ENCODE assay signal across 22 cellular contexts in genomic region chr5:2022436-2022835, GRCh38.
"Had no signal": no experiment of that assay in that cellular context is flagged by ENCODE, and none has a peak within 500 bp of the region (broad histone marks: within the 10 kb centered on the region; RNA-seq: fewer than 3 reads in every experiment).

No MANE protein-coding gene starts in this region.

- H3K36me3 Mint-ChIP-seq: IgD-negative memory B cell had no signal

- H3K4me2 ChIP-seq: KMS-11 had no signal

- H3K36me3 ChIP-seq: SJSA1 had no signal

- H3K27ac ChIP-seq: KMS-11, SJSA1, SK-N-MC had no signal

- H3K4me3 ChIP-seq: K562, SJSA1, SK-N-MC had no signal

- ATAC-seq: K562 had no signal

- H3K4me1 ChIP-seq: SJSA1 had no signal

- H3K4me1 Mint-ChIP-seq: IgD-negative memory B cell had no signal

- H3K9me3 ChIP-seq: SJSA1 had no signal

- H3K9ac ChIP-seq: KMS-11 had no signal

- H3K27ac Mint-ChIP-seq: IgD-negative memory B cell had no signal

- DNase-seq: Kasumi-1, MM.1S, NCI-H1092 treated with DMSO at 0.1 percent for 48 hours, NCI-H1436, NCI-H187, NCI-H2029, NCI-H2081 treated with DMSO at 0.1 percent for 48 hours, NCI-H2171, NCI-H226, NCI-H446, NCI-H510A, NCI-H524 treated with DMSO at 0.1 percent for 48 hours, NCI-H69, NCI-H774, Right ventricle myocardium superior, RPMI8226, SIG-M5 had no signal

- H3K4me3 Mint-ChIP-seq: IgD-negative memory B cell had no signal

- H3K27me3 ChIP-seq: SJSA1 had no signal
